12 cellular contexts compared by ENCODE assay signal in genomic region chr4:94519925-94520789, GRCh38.
A peak's percentile ranks its signal among the peaks of the same experiment; 100 is the strongest.
DNase-seq lines count a peak whose midpoint lies in the region; ATAC-seq, FAIRE-seq and TF ChIP-seq lines count a peak whose summit lies in the region.
"Had no signal": no experiment of that assay in that cellular context is flagged by ENCODE, and none has a peak within 500 bp of the region (broad histone marks: within the 10 kb centered on the region; RNA-seq: fewer than 3 reads in every experiment).

No MANE protein-coding gene starts in this region.

- no peak overlapping the region for H3K9ac ChIP-seq in K562 (ENCODE audit: insufficient read depth in 1 of 2, low read depth in 2 of 2, low read length in 2 of 2)

- no peak overlapping the region for H3K4me3 Mint-ChIP-seq in stimulated activated naive B cell treated with anti-CD40 and anti-IgM and Interleukin-4, amounts not matched to agents 10 μg/mL and 1 μg/mL and 100 μg/mL, for 72 hours
- no peak overlapping the region for H3K4me3 Mint-ChIP-seq in activated CD4-positive, alpha-beta T cell treated with anti-CD3 and anti-CD28 coated beads, Interleukin-2, amount 10 ng/mL, durations not matched to agents 24 days and 14 days
- no peak overlapping the region for H3K4me3 Mint-ChIP-seq in activated naive CD4-positive, alpha-beta T cell treated with anti-CD3 and anti-CD28 coated beads for 36 hours
- H3K4me3 Mint-ChIP-seq: activated CD4-positive, alpha-beta memory T cell treated with anti-CD3 and anti-CD28 coated beads for 36 hours; activated naive CD8-positive, alpha-beta T cell treated with anti-CD3 and anti-CD28 coated beads, Interleukin-2, amount 10 ng/mL, durations not matched to agents 7 days and 5 days had no signal

- CTCF ChIA-PET in K562 (lab: Yijun Ruan, JAX; ENCODE audit: low intra/inter-chr PET ratio): no interaction called here
- CTCF ChIA-PET in activated naive CD4-positive, alpha-beta T cell treated with anti-CD3 and anti-CD28 coated beads for 36 hours (lab: Charles Lee): no interaction called here

- no peak for ATAC-seq in Right ventricle myocardium superior (ENCODE audit: poor library complexity)
- ATAC-seq in HG03280 (IDR thresholded peaks at IDR 0.05; ENCODE audit: unreplicated experiment): peak; percentile 45
- peak; percentile 62 for ATAC-seq in K562
- peak; percentile 50 to 52 for ATAC-seq in stimulated activated naive B cell treated with anti-CD40 and anti-IgM and Interleukin-4, amounts not matched to agents 10 μg/mL and 1 μg/mL and 100 μg/mL, for 72 hours (replicated peaks)
- ATAC-seq: HepG2 had no signal

- no peak for TF ChIP-seq POLR2A in K562 (conservative IDR thresholded peaks at IDR 0.05)
- no peak for TF ChIP-seq POLR2A in thyroid gland (IDR thresholded peaks at IDR 0.05)

- peaks cover 54% of the 10 kb centered on the region for H3K4me1 ChIP-seq in cardiac muscle cell (ENCODE audit: low read depth)
- H3K4me1 ChIP-seq in K562 (replicated peaks in 1 of 2; ENCODE audit: control insufficient read depth in 2 of 2, insufficient read depth in 2 of 2, low read length in 2 of 2): peaks cover 5 to 35% of the 10 kb centered on the region in 2 experiments
- peaks cover 0 to 11% of the 10 kb centered on the region in 2 donors for H3K4me1 ChIP-seq in thyroid gland

- peaks cover 72% of the 10 kb centered on the region for H3K79me2 ChIP-seq in K562 (ENCODE audit: control insufficient read depth, insufficient read depth, low read length)

- peaks cover 13 to 30% of the 10 kb centered on the region in 2 donors for H3K4me1 Mint-ChIP-seq in stimulated activated naive B cell treated with anti-CD40 and anti-IgM and Interleukin-4, amounts not matched to agents 10 μg/mL and 1 μg/mL and 100 μg/mL, for 72 hours
- no peaks in the 10 kb centered on the region for H3K4me1 Mint-ChIP-seq in activated CD4-positive, alpha-beta T cell treated with anti-CD3 and anti-CD28 coated beads, Interleukin-2, amount 10 ng/mL, durations not matched to agents 24 days and 14 days
- peaks cover 16% of the 10 kb centered on the region for H3K4me1 Mint-ChIP-seq in activated naive CD4-positive, alpha-beta T cell treated with anti-CD3 and anti-CD28 coated beads for 36 hours (ENCODE audit: low read depth)

- TF ChIP-seq RAD21 in K562 (CRISPR knock-in tag; conservative IDR thresholded peaks at IDR 0.05 in 1 of 2, IDR thresholded peaks at IDR 0.05 in 1 of 2): no peak

- H3K27ac ChIP-seq in cardiac muscle cell: peak overlapping the region; percentile 81
- H3K27ac ChIP-seq in K562 (ENCODE audit: extremely low read depth, low read depth, low read length): peak overlapping the region; percentile 2; the same call in 1 of the 3 replicates
- no peak overlapping the region for H3K27ac ChIP-seq in thyroid gland

- TF ChIP-seq EP300 in K562 (IDR thresholded peaks at IDR 0.05; ENCODE audit: low read length): no peak

- TF ChIP-seq CTCF in cardiac muscle cell (IDR thresholded peaks at IDR 0.05; ENCODE audit: low read depth, low read length) (no peak), K562 (IDR thresholded peaks at IDR 0.05 in 2 of 3, conservative IDR thresholded peaks at IDR 0.05 in 1 of 3; ENCODE audit: insufficient read depth in 2 of 3, low read depth in 1 of 3, low read length in 3 of 3) (no peak), thyroid gland (IDR thresholded peaks at IDR 0.05) (no peak)

- FAIRE-seq in K562 (lab: Jason Lieb, UNC): peak; percentile 15
- FAIRE-seq: HepG2 had no signal

- no peak overlapping the region for H3K4me2 ChIP-seq in K562 (ENCODE audit: insufficient read depth, low read length)

- whole genome bisulfite sequencing in K562 (ENCODE audit: insufficient coverage, low coverage, missing lambda C conversion rate): 3% methylated on average over 4 of the region's 4 CpGs
- WGBS in thyroid gland, 2 donors: 78 to 81% methylated on average over 4 of the region's 4 CpGs

- in situ Hi-C loops in K562 (cut with MboI): no loop called here

- H3K27ac Mint-ChIP-seq in stimulated activated naive B cell treated with anti-CD40 and anti-IgM and Interleukin-4, amounts not matched to agents 10 μg/mL and 1 μg/mL and 100 μg/mL, for 72 hours: no peak overlapping the region
- no peak overlapping the region for H3K27ac Mint-ChIP-seq in activated CD4-positive, alpha-beta T cell treated with anti-CD3 and anti-CD28 coated beads, Interleukin-2, amount 10 ng/mL, durations not matched to agents 24 days and 14 days
- no peak overlapping the region for H3K27ac Mint-ChIP-seq in activated naive CD4-positive, alpha-beta T cell treated with anti-CD3 and anti-CD28 coated beads for 36 hours
- H3K27ac Mint-ChIP-seq: activated CD4-positive, alpha-beta memory T cell treated with anti-CD3 and anti-CD28 coated beads for 36 hours; activated naive CD8-positive, alpha-beta T cell treated with anti-CD3 and anti-CD28 coated beads, Interleukin-2, amount 10 ng/mL, durations not matched to agents 7 days and 5 days had no signal

- H3K36me3 Mint-ChIP-seq in stimulated activated naive B cell treated with anti-CD40 and anti-IgM and Interleukin-4, amounts not matched to agents 10 μg/mL and 1 μg/mL and 100 μg/mL, for 72 hours: no peaks in the 10 kb centered on the region
- no peaks in the 10 kb centered on the region for H3K36me3 Mint-ChIP-seq in activated CD4-positive, alpha-beta T cell treated with anti-CD3 and anti-CD28 coated beads, Interleukin-2, amount 10 ng/mL, durations not matched to agents 24 days and 14 days (ENCODE audit: low read depth)
- H3K36me3 Mint-ChIP-seq in activated naive CD4-positive, alpha-beta T cell treated with anti-CD3 and anti-CD28 coated beads for 36 hours (ENCODE audit: low read depth): peaks cover 4% of the 10 kb centered on the region

- H3K27me3 ChIP-seq in cardiac muscle cell (no peaks in the 10 kb centered on the region), K562 (ENCODE audit: control insufficient read depth in 2 of 2, insufficient read depth in 2 of 2, low read length in 2 of 2) (no peaks in the 10 kb centered on the region), thyroid gland (no peaks in the 10 kb centered on the region)

- no TSS peak for BruUV-seq in K562 (replicated peaks; lab: Mats Ljungman, UMichigan)

- POLR2A ChIA-PET in K562 (lab: Yijun Ruan, JAX): interaction anchor here (1.0 kb wide), 1 partner anchor 8 kb away, joined by 3 read pairs; no protein-coding TSS in a partner anchor

- H3K4me3 ChIP-seq in cardiac muscle cell: no peak overlapping the region
- no peak overlapping the region for H3K4me3 ChIP-seq in K562
- H3K4me3 ChIP-seq in thyroid gland (replicated peaks in 1 of 3): no peak overlapping the region

- no peak for DNase-seq in cardiac muscle cell (ENCODE audit: low read depth in 1 of 2, low spot score in 1 of 2)
- no peak for DNase-seq in Right ventricle myocardium superior
- DNase-seq in K562 (ENCODE audit: extremely low read depth in 1 of 4, low spot score in 3 of 4): no peak
- no peak for DNase-seq in stimulated activated naive B cell treated with anti-CD40 and anti-IgM and Interleukin-4, amounts not matched to agents 10 μg/mL and 1 μg/mL and 100 μg/mL, for 72 hours
- no peak for DNase-seq in activated CD4-positive, alpha-beta T cell treated with anti-CD3 and anti-CD28 coated beads, Interleukin-2, amount 10 ng/mL, durations not matched to agents 24 days and 14 days
- DNase-seq in thyroid gland: no peak
- no peak for DNase-seq in activated naive CD4-positive, alpha-beta T cell treated with anti-CD3 and anti-CD28 coated beads for 36 hours
- DNase-seq: activated CD4-positive, alpha-beta memory T cell treated with anti-CD3 and anti-CD28 coated beads for 36 hours; activated naive CD8-positive, alpha-beta T cell treated with anti-CD3 and anti-CD28 coated beads, Interleukin-2, amount 10 ng/mL, durations not matched to agents 7 days and 5 days; head of caudate nucleus had no signal

- H3K9me3 ChIP-seq in cardiac muscle cell (ENCODE audit: low read depth) (no peaks in the 10 kb centered on the region), K562 (replicated peaks; ENCODE audit: control insufficient read depth, insufficient read depth, low read depth, low read length) (no peaks in the 10 kb centered on the region), thyroid gland (no peaks in the 10 kb centered on the region)

- H3K36me3 ChIP-seq in cardiac muscle cell (peaks cover 13% of the 10 kb centered on the region), K562 (ENCODE audit: control insufficient read depth, insufficient read depth, low read length) (no peaks in the 10 kb centered on the region), thyroid gland (no peaks in the 10 kb centered on the region)

- intact Hi-C loops in Right ventricle myocardium superior (cut with DNase I): loop anchor here (10.0 kb wide), 2 partner anchors 45 to 65 kb away; partner anchors contain the start of gene PDLIM5
- intact Hi-C loops in K562 (cut with micrococcal nuclease): no loop called here
- intact Hi-C loops in activated CD4-positive, alpha-beta T cell treated with anti-CD3 and anti-CD28 coated beads, Interleukin-2, amount 10 ng/mL, durations not matched to agents 24 days and 14 days (cut with micrococcal nuclease): loop anchor here (10.0 kb wide), 1 partner anchor 305 kb away; no protein-coding TSS in a partner anchor
- intact Hi-C loops in thyroid gland (cut with DNase I): no loop called here
- intact Hi-C loops in activated naive CD4-positive, alpha-beta T cell treated with anti-CD3 and anti-CD28 coated beads for 36 hours (cut with micrococcal nuclease): no loop called here

- no peaks in the 10 kb centered on the region for H3K9me3 Mint-ChIP-seq in stimulated activated naive B cell treated with anti-CD40 and anti-IgM and Interleukin-4, amounts not matched to agents 10 μg/mL and 1 μg/mL and 100 μg/mL, for 72 hours
- no peaks in the 10 kb centered on the region for H3K9me3 Mint-ChIP-seq in activated CD4-positive, alpha-beta T cell treated with anti-CD3 and anti-CD28 coated beads, Interleukin-2, amount 10 ng/mL, durations not matched to agents 24 days and 14 days
- no peaks in the 10 kb centered on the region for H3K9me3 Mint-ChIP-seq in activated naive CD4-positive, alpha-beta T cell treated with anti-CD3 and anti-CD28 coated beads for 36 hours
- H3K9me3 Mint-ChIP-seq: activated CD4-positive, alpha-beta memory T cell treated with anti-CD3 and anti-CD28 coated beads for 36 hours; activated naive CD8-positive, alpha-beta T cell treated with anti-CD3 and anti-CD28 coated beads, Interleukin-2, amount 10 ng/mL, durations not matched to agents 7 days and 5 days had no signal

- H3K9me1 ChIP-seq in K562 (ENCODE audit: control insufficient read depth, insufficient read depth, low read length): no peaks in the 10 kb centered on the region

- no peaks in the 10 kb centered on the region for H3K27me3 Mint-ChIP-seq in stimulated activated naive B cell treated with anti-CD40 and anti-IgM and Interleukin-4, amounts not matched to agents 10 μg/mL and 1 μg/mL and 100 μg/mL, for 72 hours
- no peaks in the 10 kb centered on the region for H3K27me3 Mint-ChIP-seq in activated CD4-positive, alpha-beta T cell treated with anti-CD3 and anti-CD28 coated beads, Interleukin-2, amount 10 ng/mL, durations not matched to agents 24 days and 14 days
- no peaks in the 10 kb centered on the region for H3K27me3 Mint-ChIP-seq in activated naive CD4-positive, alpha-beta T cell treated with anti-CD3 and anti-CD28 coated beads for 36 hours (ENCODE audit: low read depth)
- H3K27me3 Mint-ChIP-seq: activated CD4-positive, alpha-beta memory T cell treated with anti-CD3 and anti-CD28 coated beads for 36 hours; activated naive CD8-positive, alpha-beta T cell treated with anti-CD3 and anti-CD28 coated beads, Interleukin-2, amount 10 ng/mL, durations not matched to agents 7 days and 5 days had no signal

- H4K20me1 ChIP-seq in K562 (replicated peaks; ENCODE audit: control insufficient read depth, insufficient read depth, low read length): no peaks in the 10 kb centered on the region

- no peak overlapping the region; the same call in 1 of the 2 replicates for H2AFZ ChIP-seq in K562 (ENCODE audit: low read depth, low read length)

Comparison
In these comparisons a context has a peak if more than half of its experiments do, and no peak if none do; other contexts are left out.
1. H3K27ac ChIP-seq: peak in cardiac muscle cell (single experiment) and K562 (single experiment); none in thyroid gland (0 of 3).
2. intact Hi-C loops: an anchor here in Right ventricle myocardium superior (10.0 kb wide) and activated CD4-positive, alpha-beta T cell treated with anti-CD3 and anti-CD28 coated beads, Interleukin-2, amount 10 ng/mL, durations not matched to agents 24 days and 14 days (10.0 kb wide); none called in K562, thyroid gland and activated naive CD4-positive, alpha-beta T cell treated with anti-CD3 and anti-CD28 coated beads for 36 hours.